2 cellular contexts compared by ENCODE assay signal in genomic region chr1:99481-99880, GRCh38. TPM values are rescaled to one million over a fixed set of nuclear protein-coding genes. Genes with fewer than 3 reads are reported as not detected.
"Had no signal": no experiment of that assay in that cellular context is flagged by ENCODE, and none has a peak within 500 bp of the region (broad histone marks: within the 10 kb centered on the region; RNA-seq: fewer than 3 reads in every experiment).

No MANE protein-coding gene starts in this region.

RNA-seq across cellular contexts. Expression of gene OR4F5, which starts 34.3 kb away (rescaled TPM):
- total RNA-seq: G401, GM12878 had no signal
